25 cellular contexts compared by ENCODE assay signal in the genomic region with DNA sequence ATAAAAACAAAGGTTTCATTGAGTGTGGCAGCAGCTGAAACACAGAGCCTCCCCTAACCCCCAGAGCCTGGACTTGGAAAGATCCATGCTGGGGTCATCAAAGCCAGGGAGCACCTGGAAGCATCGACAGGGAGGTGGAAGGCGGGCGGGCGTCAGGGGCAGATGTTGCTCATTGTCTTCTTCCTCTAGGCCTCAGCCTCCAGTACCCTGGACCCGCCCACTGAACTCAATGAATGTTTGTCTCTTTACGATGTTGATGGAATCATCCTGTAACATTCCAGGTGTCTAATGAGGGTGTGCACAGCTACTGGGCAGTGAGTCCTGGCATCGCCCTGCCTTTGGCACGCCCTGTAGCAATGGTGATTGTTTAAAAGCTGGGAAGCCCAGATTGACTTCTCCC. TPM values are rescaled to one million over a fixed set of nuclear protein-coding genes. Genes with fewer than 3 reads are reported as not detected.
"Had no signal": no experiment of that assay in that cellular context is flagged by ENCODE, and none has a peak within 500 bp of the region (broad histone marks: within the 10 kb centered on the region; RNA-seq: fewer than 3 reads in every experiment).

No MANE protein-coding gene starts in this region.

- H3K27me3 ChIP-seq: SJCRH30 had no signal

- H3K4me3 ChIP-seq: K562, SJCRH30 had no signal

- H3K36me3 ChIP-seq: SJCRH30 had no signal

- H3K4me1 ChIP-seq: SJCRH30 had no signal

- H3K9me3 ChIP-seq: SJCRH30 had no signal

- ATAC-seq: activated CD4-positive, CD25-positive, alpha-beta regulatory T cell treated with anti-CD3 and anti-CD28 coated beads, Interleukin-2, amount 50 U/mL, for 24 hours; activated CD8-positive, alpha-beta T cell treated with anti-CD3 and anti-CD28 coated beads for 36 hours; activated T-cell treated with anti-CD3 and anti-CD28 coated beads, Interleukin-2, amount 50 U/mL, for 4 hours; activated T-helper 17 cell treated with anti-CD3 and anti-CD28 coated beads, Interleukin-2, amount 50 U/mL, for 72 hours; K562; Panc1; Right ventricle myocardium inferior had no signal

- DNase-seq: activated CD4-positive, alpha-beta T cell treated with anti-CD3 and anti-CD28 coated beads for 4 hours; activated CD8-positive, alpha-beta T cell treated with anti-CD3 and anti-CD28 coated beads for 36 hours; activated gamma-delta T cell; activated naive CD4-positive, alpha-beta T cell treated with anti-CD3 and anti-CD28 coated beads for 36 hours; activated T-cell treated with anti-CD3 and anti-CD28 coated beads, Interleukin-2, amount 50 U/mL, for 4 hours; amygdala; Karpas-422; NCI-H1105 treated with DMSO at 0.1 percent for 48 hours; NCI-H1436 treated with DMSO at 0.1 percent for 48 hours; NCI-H187; NCI-H2081; NCI-H2171; NCI-H2227 treated with DMSO at 0.1 percent for 48 hours; NCI-H446 treated with DMSO at 0.1 percent for 48 hours; NCI-H524 treated with DMSO at 0.1 percent for 48 hours; NK-92 treated with Interleukin-12 subunit alpha and Interleukin-12 subunit beta, amount 100 ng/mL, for 24 hours; OCI-M1; RPMI8226; SJCRH30 had no signal

- H3K27ac ChIP-seq: SJCRH30 had no signal

RNA-seq across cellular contexts. Expression of a gene that starts 9.8 kb away (rescaled TPM):
- total RNA-seq: astrocyte, Right ventricle myocardium inferior, SJCRH30 had no signal

RNA-seq across cellular contexts. Expression of a gene that starts 19.7 kb away (rescaled TPM):
- total RNA-seq: activated CD8-positive, alpha-beta T cell treated with anti-CD3 and anti-CD28 coated beads for 36 hours; activated naive CD4-positive, alpha-beta T cell treated with anti-CD3 and anti-CD28 coated beads for 36 hours; activated T-cell treated with anti-CD3 and anti-CD28 coated beads, Interleukin-2, amount 50 U/mL, for 4 hours; activated T-helper 17 cell treated with anti-CD3 and anti-CD28 coated beads, Interleukin-2, amount 50 U/mL, for 72 hours; K562 had no signal
- polyA plus RNA-seq: K562 had no signal

RNA-seq across cellular contexts. Expression of a gene that starts 38.1 kb away (rescaled TPM):
- total RNA-seq: activated CD8-positive, alpha-beta T cell treated with anti-CD3 and anti-CD28 coated beads for 36 hours; activated naive CD4-positive, alpha-beta T cell treated with anti-CD3 and anti-CD28 coated beads for 36 hours; activated T-helper 17 cell treated with anti-CD3 and anti-CD28 coated beads, Interleukin-2, amount 50 U/mL, for 72 hours; astrocyte; K562; SJCRH30 had no signal
- polyA plus RNA-seq: K562 had no signal
